Comparison of ENCODE assay signal across 8 cellular contexts in the genomic region with DNA sequence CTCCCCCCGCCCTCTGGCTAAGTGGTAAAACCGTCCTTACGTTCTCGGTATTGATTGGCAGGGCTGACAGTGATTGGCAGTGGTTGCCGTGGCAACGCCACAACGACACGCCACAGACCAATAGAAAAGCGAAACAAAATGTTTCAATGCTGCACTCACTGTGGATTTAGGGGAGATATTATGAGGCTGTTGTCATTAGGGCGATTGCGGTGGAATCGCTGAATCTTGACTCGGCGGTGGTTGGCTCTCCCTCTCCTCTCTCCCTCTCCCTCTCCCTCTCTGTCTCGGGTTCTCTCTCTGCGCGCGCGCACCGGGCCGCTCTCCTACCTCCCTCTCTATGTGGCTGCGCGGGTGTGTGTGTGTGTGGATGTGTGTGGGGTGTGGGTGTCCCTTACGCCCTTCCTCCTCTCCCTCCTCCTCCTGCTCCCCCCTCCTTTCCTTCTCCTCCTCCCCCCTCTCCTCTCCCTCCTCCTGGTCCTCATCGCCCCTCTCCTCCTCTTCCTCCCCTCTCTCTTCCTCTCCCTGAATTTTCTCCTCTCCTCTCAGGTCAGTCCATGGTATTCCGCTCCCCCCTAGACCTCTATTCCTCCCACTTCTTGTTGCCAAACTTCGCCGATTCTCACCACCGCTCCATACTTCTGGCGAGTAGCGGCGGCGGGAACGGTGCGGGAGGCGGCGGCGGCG. TPM values are rescaled to one million over a fixed set of nuclear protein-coding genes. Genes with fewer than 3 reads are reported as not detected.
DNase-seq lines count a peak whose midpoint lies in the region; ATAC-seq and TF ChIP-seq lines count a peak whose summit lies in the region.

A gene (plus strand): TSS at position 152 of the 684 bp plus-strand sequence. CDS start 403 bp downstream, at position 555.

- H3K27ac ChIP-seq in Panc1 (ENCODE audit: low read length): no peak within 1 kb of the TSS

- H3K36me3 Mint-ChIP-seq in natural killer cell: no peaks in the 10 kb centered on the region

- POLR2A ChIA-PET in Panc1 (lab: Charles Lee): no interaction called here

- peak within 1 kb of the TSS; percentile 81 for H3K4me3 Mint-ChIP-seq in natural killer cell

- ATAC-seq in HG02884 (IDR thresholded peaks at IDR 0.05; ENCODE audit: unreplicated experiment) (peak; percentile 56), Panc1 (peak; percentile 56), natural killer cell (peak; percentile 37 to 72 (median 68))

- TF ChIP-seq CTCF in Panc1 (IDR thresholded peaks at IDR 0.05) (no peak), choroid plexus epithelial cell (conservative IDR thresholded peaks at IDR 0.05; ENCODE audit: low read depth, low read length) (no peak), natural killer cell (IDR thresholded peaks at IDR 0.05) (no peak)

- no peaks in the 10 kb centered on the region; the same call in 1 of the 2 replicates for H3K36me3 ChIP-seq in Panc1 (ENCODE audit: control insufficient read depth, insufficient read depth, low read length)

- peaks cover 11 to 38% of the 10 kb centered on the region in 2 donors for H3K4me1 Mint-ChIP-seq in natural killer cell

- H3K4me3 ChIP-seq in Panc1 (ENCODE audit: low read depth in 2 of 2, low read length in 2 of 2): peak within 1 kb of the TSS; percentile 32 to 38
- peak within 1 kb of the TSS; percentile 26 for H3K4me3 ChIP-seq in choroid plexus epithelial cell (ENCODE audit: low read depth, low read length)

- no peaks in the 10 kb centered on the region for H3K27me3 ChIP-seq in Panc1 (ENCODE audit: control insufficient read depth, insufficient read depth, low read length)

- BruUV-seq in Panc1 (replicated peaks; lab: Mats Ljungman, UMichigan): no TSS peak

- no peak within 1 kb of the TSS for H3K27ac Mint-ChIP-seq in natural killer cell

- DNase-seq in activated naive CD4-positive, alpha-beta T cell treated with Interleukin-2 at 50 U/mL for 16 hours: peak; percentile 40
- DNase-seq in activated naive CD4-positive, alpha-beta T cell (lab: John Stamatoyannopoulos, UW): no peak
- DNase-seq in Panc1 (ENCODE audit: low read depth, low spot score) (no peak), choroid plexus epithelial cell (ENCODE audit: low read depth) (no peak), natural killer cell (no peak), NCI-H1105 (lab: John Stamatoyannopoulos, UW) (no peak), COLO829 (ENCODE audit: low spot score) (no peak)

- peaks cover 61 to 64% of the 10 kb centered on the region in 2 donors for H3K27me3 Mint-ChIP-seq in natural killer cell (ENCODE audit: low read depth in 2 of 2)

- H3K4me1 ChIP-seq in Panc1 (ENCODE audit: control insufficient read depth, insufficient read depth, low read length): 0 out of 2 replicates have a peak, but pooled peaks cover 5% of the 10 kb centered on the region

- CTCF ChIA-PET in Panc1 (lab: Charles Lee): no interaction called here

- intact Hi-C loops in Panc1 (cut with micrococcal nuclease; ENCODE audit: unreplicated experiment): no loop called here
- intact Hi-C loops in natural killer cell (cut with micrococcal nuclease): no loop called here

- no peaks in the 10 kb centered on the region for H3K9me3 ChIP-seq in Panc1 (ENCODE audit: control insufficient read depth, insufficient read depth, low read depth, low read length)

- no peaks in the 10 kb centered on the region for H3K9me3 Mint-ChIP-seq in natural killer cell

- in situ Hi-C loops in Panc1 (cut with HindIII; ENCODE audit: low pct_unique_long_range_greater_than_20kb, low sequenced_read_pairs): no loop called here

RNA-seq across cellular contexts. Expression of the gene that starts here (rescaled TPM):
- 0.21 TPM for total RNA-seq in Panc1 (2021; ENCODE audit: unreplicated experiment)
- 0.11 TPM for polyA plus RNA-seq in Panc1 (2012; ENCODE audit: insufficient read length)
- total RNA-seq in natural killer cell: under 1 TPM in 2 of 3 donors, not detected in 1; 0.15 to 0.39 TPM

Comparison
In these comparisons a context has a peak if more than half of its experiments do, and no peak if none do; other contexts are left out.
1. Peak in ATAC-seq and H3K4me3 ChIP-seq in Panc1; RNA of the gene not detected or under 1 TPM.
2. Peak in ATAC-seq in natural killer cell; RNA of the gene not detected or under 1 TPM.